8 cellular contexts compared by ENCODE assay signal in genomic region chr7:131057524-131058065, GRCh38.
DNase-seq lines count a peak whose midpoint lies in the region; ATAC-seq, FAIRE-seq and TF ChIP-seq lines count a peak whose summit lies in the region.

No MANE protein-coding gene starts in this region.

- H3K9me3 Mint-ChIP-seq in activated T-helper 2 cell treated with anti-CD3 and anti-CD28 coated beads, Interferon-gamma antibody, Interleukin-2, Interleukin-4, amounts not matched to agents 10 μg/mL and 5 μg/mL and 100 μg/mL, durations not matched to agents 14 hours and 24 hours and 36 hours: no peaks in the 10 kb centered on the region

- no peak for TF ChIP-seq CTCF in DOHH2 (IDR thresholded peaks at IDR 0.05; ENCODE audit: low read depth, low read length, poor library complexity, severe bottlenecking)

- no peak for FAIRE-seq in HTR-8/SVneo (lab: Jason Lieb, UNC)

- H3F3A ChIP-seq in DOHH2 (ENCODE audit: control insufficient read depth, insufficient read depth): peaks cover 15% of the 10 kb centered on the region

- H3K27me3 Mint-ChIP-seq in activated T-helper 2 cell treated with anti-CD3 and anti-CD28 coated beads, Interferon-gamma antibody, Interleukin-2, Interleukin-4, amounts not matched to agents 10 μg/mL and 5 μg/mL and 100 μg/mL, durations not matched to agents 14 hours and 24 hours and 36 hours (ENCODE audit: low read depth): no peaks in the 10 kb centered on the region

- peaks cover 32% of the 10 kb centered on the region for H3K4me1 Mint-ChIP-seq in activated T-helper 2 cell treated with anti-CD3 and anti-CD28 coated beads, Interferon-gamma antibody, Interleukin-2, Interleukin-4, amounts not matched to agents 10 μg/mL and 5 μg/mL and 100 μg/mL, durations not matched to agents 14 hours and 24 hours and 36 hours (ENCODE audit: low read depth)

- peaks cover 96% of the 10 kb centered on the region for H3K79me2 ChIP-seq in DOHH2 (ENCODE audit: control insufficient read depth, low read length)

- H3K27ac ChIP-seq in DOHH2 (ENCODE audit: low read depth, low read length) (peak overlapping the region; percentile 78), muscle layer of duodenum (ENCODE audit: low read length) (peak overlapping the region; percentile 10)

- peaks cover 10% of the 10 kb centered on the region; the same call in 1 of the 2 replicates for H3K9me3 ChIP-seq in DOHH2 (ENCODE audit: control insufficient read depth, insufficient read depth, low read length)
- no peaks in the 10 kb centered on the region for H3K9me3 ChIP-seq in muscle layer of duodenum (ENCODE audit: control insufficient read depth in 1 of 2, low read length in 2 of 2)

- peak; percentile 33 for ATAC-seq in HG02885 (IDR thresholded peaks at IDR 0.05; ENCODE audit: poor library complexity, unreplicated experiment)

- H3K36me3 Mint-ChIP-seq in activated T-helper 2 cell treated with anti-CD3 and anti-CD28 coated beads, Interferon-gamma antibody, Interleukin-2, Interleukin-4, amounts not matched to agents 10 μg/mL and 5 μg/mL and 100 μg/mL, durations not matched to agents 14 hours and 24 hours and 36 hours (ENCODE audit: low read depth): peaks cover 23% of the 10 kb centered on the region

- H3K4me2 ChIP-seq in DOHH2 (ENCODE audit: low read length): peak overlapping the region; percentile 67

- H3K36me3 ChIP-seq in DOHH2 (ENCODE audit: control insufficient read depth, low read length): peaks cover 59% of the 10 kb centered on the region
- no peaks in the 10 kb centered on the region for H3K36me3 ChIP-seq in muscle layer of duodenum (ENCODE audit: control insufficient read depth in 1 of 2, insufficient read depth in 2 of 2, low read length in 2 of 2)

- peaks cover 20% of the 10 kb centered on the region; the same call in 1 of the 2 replicates for H4K20me1 ChIP-seq in DOHH2 (ENCODE audit: control insufficient read depth, insufficient read depth, low read depth, low read length)

- H3K4me1 ChIP-seq in DOHH2 (ENCODE audit: control insufficient read depth, low read length): peaks cover 46% of the 10 kb centered on the region
- H3K4me1 ChIP-seq in muscle layer of duodenum (ENCODE audit: control insufficient read depth in 1 of 2, insufficient read depth in 2 of 2, low read length in 2 of 2): peaks cover 5 to 38% of the 10 kb centered on the region in 2 donors

- no peaks in the 10 kb centered on the region for H3K27me3 ChIP-seq in DOHH2 (ENCODE audit: control insufficient read depth, low read length)
- H3K27me3 ChIP-seq in muscle layer of duodenum (ENCODE audit: low read depth, low read length): no peaks in the 10 kb centered on the region

- intact Hi-C loops in activated T-helper 2 cell treated with anti-CD3 and anti-CD28 coated beads, Interferon-gamma antibody, Interleukin-2, Interleukin-4, amounts not matched to agents 10 μg/mL and 5 μg/mL and 100 μg/mL, durations not matched to agents 14 hours and 24 hours and 36 hours (cut with micrococcal nuclease): no loop called here

- peak overlapping the region; percentile 47 for H3K4me3 Mint-ChIP-seq in activated T-helper 2 cell treated with anti-CD3 and anti-CD28 coated beads, Interferon-gamma antibody, Interleukin-2, Interleukin-4, amounts not matched to agents 10 μg/mL and 5 μg/mL and 100 μg/mL, durations not matched to agents 14 hours and 24 hours and 36 hours (ENCODE audit: low read depth)

- H3K4me3 ChIP-seq in DOHH2 (ENCODE audit: low read length) (peak overlapping the region; percentile 46), muscle layer of duodenum (ENCODE audit: low read depth in 1 of 2, low read length in 2 of 2) (no peak overlapping the region)

- H3K9me2 ChIP-seq in DOHH2 (replicated peaks; ENCODE audit: control insufficient read depth, low read length): no peaks in the 10 kb centered on the region

- H3K27ac Mint-ChIP-seq in activated T-helper 2 cell treated with anti-CD3 and anti-CD28 coated beads, Interferon-gamma antibody, Interleukin-2, Interleukin-4, amounts not matched to agents 10 μg/mL and 5 μg/mL and 100 μg/mL, durations not matched to agents 14 hours and 24 hours and 36 hours: peak overlapping the region; percentile 63

- DNase-seq in activated T-helper 2 cell treated with anti-CD3 and anti-CD28 coated beads, Interferon-gamma antibody, Interleukin-2, Interleukin-4, amounts not matched to agents 10 μg/mL and 5 μg/mL and 100 μg/mL, durations not matched to agents 14 hours and 24 hours and 36 hours (ENCODE audit: low spot score): no peak
- DNase-seq in AG08395 (ENCODE audit: low spot score) (no peak), iPS-NIHi11 (ENCODE audit: low spot score) (no peak), cerebellar nuclear complex (lab: John Stamatoyannopoulos, UW) (no peak), HTR-8/SVneo (ENCODE audit: insufficient read length, low spot score) (no peak)
